In the genomic region with DNA sequence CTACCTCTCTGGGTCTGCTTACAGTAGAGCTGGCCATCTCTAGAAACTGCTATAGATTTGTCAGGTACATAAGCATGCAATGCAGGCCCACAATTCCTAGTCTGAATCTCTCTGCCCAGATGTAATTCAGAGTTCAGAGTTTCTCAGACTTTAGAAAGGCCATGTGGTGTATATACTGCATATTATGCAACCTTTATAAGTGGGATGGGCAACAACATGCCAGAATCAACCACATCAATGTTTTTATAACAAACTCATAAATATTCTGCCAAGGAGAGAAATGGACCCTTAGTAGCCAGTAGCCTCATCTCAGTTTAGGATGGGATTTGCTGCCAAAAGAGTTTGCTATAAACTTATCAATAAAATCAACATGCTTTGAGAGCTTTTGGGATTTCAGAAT, we compare ENCODE assay signal across 22 cellular contexts.
"Had no signal": no experiment of that assay in that cellular context is flagged by ENCODE, and none has a peak within 500 bp of the region (broad histone marks: within the 10 kb centered on the region; RNA-seq: fewer than 3 reads in every experiment).

No MANE protein-coding gene starts in this region.

- H3K9me3 ChIP-seq: mucosa of descending colon, neutrophil, spleen, testis, tibial nerve, upper lobe of right lung, vagina had no signal

- H3K27ac ChIP-seq: foreskin keratinocyte, neutrophil, spleen, testis, tibial nerve, upper lobe of right lung, vagina had no signal

- H3K4me1 ChIP-seq: foreskin keratinocyte, spleen, testis, upper lobe of right lung, vagina had no signal

- H3K36me3 ChIP-seq: neutrophil, spleen, tibial nerve, upper lobe of right lung, vagina had no signal

- H3K27me3 ChIP-seq: dorsolateral prefrontal cortex, foreskin keratinocyte, spleen, testis, tibial nerve, upper lobe of right lung, vagina had no signal

- ATAC-seq: foreskin keratinocyte; left colon; mucosa of descending colon; naive thymus-derived CD8-positive, alpha-beta T cell; right cardiac atrium; stimulated activated memory B cell treated with anti-CD40 and anti-IgM and Interleukin-4, amounts not matched to agents 10 μg/mL and 1 μg/mL and 100 μg/mL, for 72 hours; stimulated activated naive CD8-positive, alpha-beta T cell treated with anti-CD3 and anti-CD28 coated beads, Interleukin-15, amount 100 ng/mL, for 72 hours; upper lobe of right lung had no signal

- H3K4me3 ChIP-seq: dorsolateral prefrontal cortex, mucosa of descending colon, spleen, testis, tibial nerve, upper lobe of right lung, vagina had no signal

- DNase-seq: cortex of kidney; dorsolateral prefrontal cortex; effector CD8-positive, alpha-beta T cell; foreskin keratinocyte; immature natural killer cell; kidney; left colon; mucosa of descending colon; naive thymus-derived CD8-positive, alpha-beta T cell; posterior cingulate gyrus; right cardiac atrium; spleen; stimulated activated CD4-positive, alpha-beta T cell treated with anti-CD3 and anti-CD28 coated beads, Interleukin-15, amount 100 ng/mL, for 24 hours; stimulated activated CD4-positive, alpha-beta T cell treated with anti-CD3 and anti-CD28 coated beads, Interleukin-1b, Interleukin-23, amount 100 ng/mL, for 48 hours; stimulated activated CD4-positive, alpha-beta T cell treated with anti-CD3 and anti-CD28 coated beads, Interleukin-4, amount 100 ng/mL, for 24 hours; stimulated activated naive CD8-positive, alpha-beta T cell treated with anti-CD3 and anti-CD28 coated beads, Interleukin-15, amount 100 ng/mL, for 72 hours; testis; upper lobe of right lung had no signal
